ENCODE assay signal across 13 cellular contexts in genomic region chr6:39092124-39092523, GRCh38. TPM values are rescaled to one million over a fixed set of nuclear protein-coding genes. Genes with fewer than 3 reads are reported as not detected.
DNase-seq lines count a peak whose midpoint lies in the region; ATAC-seq and TF ChIP-seq lines count a peak whose summit lies in the region.
"Had no signal": no experiment of that assay in that cellular context is flagged by ENCODE, and none has a peak within 500 bp of the region (broad histone marks: within the 10 kb centered on the region; RNA-seq: fewer than 3 reads in every experiment).

No MANE protein-coding gene starts in this region.

- H3K4me3 ChIP-seq in H7 (ENCODE audit: insufficient read depth, low read depth, low read length): no peak overlapping the region
- no peak overlapping the region for H3K4me3 ChIP-seq in epithelial cell of proximal tubule (ENCODE audit: low read depth, low read length)
- H3K4me3 ChIP-seq: gastroesophageal sphincter had no signal

- H3K27me3 ChIP-seq in H7 (ENCODE audit: control insufficient read depth, insufficient read depth, low read length): no peaks in the 10 kb centered on the region
- H3K27me3 ChIP-seq: gastroesophageal sphincter had no signal

- no peak for ATAC-seq in HG02938 (IDR thresholded peaks at IDR 0.05; ENCODE audit: unreplicated experiment)
- ATAC-seq: gastroesophageal sphincter, left cardiac atrium had no signal

- peak; percentile 5 for TF ChIP-seq CTCF in epithelial cell of proximal tubule (conservative IDR thresholded peaks at IDR 0.05; ENCODE audit: low read depth, low read length)

- H3K36me3 ChIP-seq in H7 (replicated peaks; ENCODE audit: control insufficient read depth, insufficient read depth, low read length): no peaks in the 10 kb centered on the region
- H3K36me3 ChIP-seq: gastroesophageal sphincter had no signal

- peak; percentile 65 for DNase-seq in DMS 273 (lab: John Stamatoyannopoulos, UW; ENCODE audit: unreplicated experiment)
- no peak for DNase-seq in DMS 273 treated with DMSO at 0.1 percent for 48 hours (lab: John Stamatoyannopoulos, UW)
- peak; percentile 55 for DNase-seq in H7
- DNase-seq in NCI-H446 treated with DMSO at 0.1 percent for 48 hours (lab: John Stamatoyannopoulos, UW): peak; percentile 3
- DNase-seq in epithelial cell of proximal tubule (ENCODE audit: low read depth): no peak
- no peak for DNase-seq in activated CD8-positive, alpha-beta memory T cell treated with anti-CD3 and anti-CD28 coated beads for 24 hours
- no peak for DNase-seq in activated T-cell treated with anti-CD3 and anti-CD28 coated beads for 4 hours
- DNase-seq: dermis blood vessel endothelial cell; left cardiac atrium; NCI-H524 treated with DMSO at 0.1 percent for 48 hours; stimulated activated CD4-positive, alpha-beta T cell treated with anti-CD3 and anti-CD28 coated beads, Interleukin-12 subunit alpha, Interleukin-12 subunit beta, amount 100 ng/mL, for 4 hours had no signal

RNA-seq across cellular contexts. Expression of gene SAYSD1, which starts 22.9 kb away (rescaled TPM):
- total RNA-seq in H7 (2014; rRNA removed; shearing (Covaris generic)): 11.0 and 11.3 TPM in 2 replicates
- 14.6 and 15.7 TPM in 2 replicates for total RNA-seq in epithelial cell of proximal tubule

RNA-seq across cellular contexts. Expression of gene GLP1R, which starts 43.5 kb away (rescaled TPM):
- 0.18 and 0.87 TPM in 2 replicates for total RNA-seq in H7 (2014; rRNA removed; shearing (Covaris generic))
- total RNA-seq in epithelial cell of proximal tubule: 0.07 TPM in 1 of 2 replicates, not detected in the other
- total RNA-seq: dermis blood vessel endothelial cell had no signal

Comparison
In these comparisons a context has a peak if more than half of its experiments do, and no peak if none do; other contexts are left out.
1. DNase-seq: peak in DMS 273 (single experiment), H7 (single experiment) and NCI-H446 treated with DMSO at 0.1 percent for 48 hours (single experiment); none in DMS 273 treated with DMSO at 0.1 percent for 48 hours (single experiment), epithelial cell of proximal tubule (single experiment), activated CD8-positive, alpha-beta memory T cell treated with anti-CD3 and anti-CD28 coated beads for 24 hours (single experiment) and activated T-cell treated with anti-CD3 and anti-CD28 coated beads for 4 hours (single experiment).